Comparison of ENCODE assay signal across 1 cellular context in the genomic region with DNA sequence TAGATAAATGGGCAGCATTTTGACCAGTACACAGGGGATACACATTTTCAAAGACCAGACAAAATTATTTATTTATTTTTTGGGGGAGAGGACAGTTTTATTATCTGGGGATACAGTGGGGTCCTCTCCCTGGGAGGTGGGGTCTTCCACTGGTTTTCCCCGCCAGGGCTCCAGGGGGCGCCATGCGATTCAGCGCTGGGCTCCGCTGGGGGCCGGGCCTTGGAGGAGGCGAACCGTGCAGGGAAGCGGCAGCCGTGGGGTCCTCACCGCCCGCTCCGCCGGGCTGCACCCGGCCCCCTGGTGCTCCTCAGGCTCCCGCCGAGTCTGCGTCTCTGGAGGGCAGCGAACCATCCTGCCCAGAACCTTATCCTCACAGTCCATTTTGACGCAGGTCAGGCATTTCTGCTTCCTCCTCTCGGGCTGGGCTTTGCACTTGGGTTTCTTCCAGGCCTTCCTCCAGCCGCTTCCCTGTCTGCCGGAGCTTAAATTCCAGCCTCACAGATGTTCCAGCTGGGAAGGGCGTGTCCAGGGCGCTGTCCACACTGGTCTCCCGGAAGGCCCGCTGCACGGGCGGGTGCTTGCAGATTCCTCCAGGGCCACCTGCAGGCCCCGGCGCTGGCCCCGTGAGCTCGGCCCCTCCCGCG.
A peak's percentile ranks its signal among the peaks of the same experiment; 100 is the strongest.
TF ChIP-seq lines count a peak whose summit lies in the region.

No MANE protein-coding gene starts in this region.

TF ChIP-seq in HepG2, 621 proteins besides CTCF, POLR2A, EP300 and RAD21:
- peak; percentile 47; the same call in 1 of the 2 replicates for TF ChIP-seq GABPB1 (CRISPR knock-in tag; IDR thresholded peaks at IDR 0.05)
- TF ChIP-seq ZFX (CRISPR knock-in tag; IDR thresholded peaks at IDR 0.05; ENCODE audit: low read depth), result 0 out of 2 replicates have a peak, but pooled peaks have one; percentile 19
- TF ChIP-seq, protein P1, sequence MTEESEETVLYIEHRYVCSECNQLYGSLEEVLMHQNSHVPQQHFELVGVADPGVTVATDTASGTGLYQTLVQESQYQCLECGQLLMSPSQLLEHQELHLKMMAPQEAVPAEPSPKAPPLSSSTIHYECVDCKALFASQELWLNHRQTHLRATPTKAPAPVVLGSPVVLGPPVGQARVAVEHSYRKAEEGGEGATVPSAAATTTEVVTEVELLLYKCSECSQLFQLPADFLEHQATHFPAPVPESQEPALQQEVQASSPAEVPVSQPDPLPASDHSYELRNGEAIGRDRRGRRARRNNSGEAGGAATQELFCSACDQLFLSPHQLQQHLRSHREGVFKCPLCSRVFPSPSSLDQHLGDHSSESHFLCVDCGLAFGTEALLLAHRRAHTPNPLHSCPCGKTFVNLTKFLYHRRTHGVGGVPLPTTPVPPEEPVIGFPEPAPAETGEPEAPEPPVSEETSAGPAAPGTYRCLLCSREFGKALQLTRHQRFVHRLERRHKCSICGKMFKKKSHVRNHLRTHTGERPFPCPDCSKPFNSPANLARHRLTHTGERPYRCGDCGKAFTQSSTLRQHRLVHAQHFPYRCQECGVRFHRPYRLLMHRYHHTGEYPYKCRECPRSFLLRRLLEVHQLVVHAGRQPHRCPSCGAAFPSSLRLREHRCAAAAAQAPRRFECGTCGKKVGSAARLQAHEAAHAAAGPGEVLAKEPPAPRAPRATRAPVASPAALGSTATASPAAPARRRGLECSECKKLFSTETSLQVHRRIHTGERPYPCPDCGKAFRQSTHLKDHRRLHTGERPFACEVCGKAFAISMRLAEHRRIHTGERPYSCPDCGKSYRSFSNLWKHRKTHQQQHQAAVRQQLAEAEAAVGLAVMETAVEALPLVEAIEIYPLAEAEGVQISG (CRISPR knock-in tag; IDR thresholded peaks at IDR 0.05), result peak; percentile 92
